In the genomic region with DNA sequence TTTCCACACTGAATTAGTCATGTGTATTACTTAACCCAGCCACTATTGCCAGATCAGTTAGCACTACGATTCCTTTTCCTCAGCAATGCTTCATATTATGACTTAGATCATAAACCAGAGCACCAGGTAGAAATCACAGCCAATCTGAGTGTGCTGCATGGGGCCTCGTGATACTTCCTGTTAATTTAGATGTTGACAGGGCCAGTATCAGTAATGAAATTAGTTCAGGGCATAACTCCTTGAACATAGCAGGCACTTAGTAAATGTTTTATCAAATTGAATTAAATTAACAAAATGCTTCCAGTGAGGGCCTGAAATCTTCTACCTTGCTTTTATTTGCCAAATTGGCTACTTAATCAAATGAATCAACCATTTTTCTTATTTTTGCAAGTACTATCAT, we compare ENCODE assay signal across 23 cellular contexts.
"Had no signal": no experiment of that assay in that cellular context is flagged by ENCODE, and none has a peak within 500 bp of the region (broad histone marks: within the 10 kb centered on the region; RNA-seq: fewer than 3 reads in every experiment).

No MANE protein-coding gene starts in this region.

- H3K4me1 ChIP-seq: breast epithelium had no signal

- H3K27me3 ChIP-seq: adrenal gland, breast epithelium had no signal

- DNase-seq: activated CD4-positive, alpha-beta T cell treated with anti-CD3 and anti-CD28 coated beads for 4 hours; activated CD8-positive, alpha-beta memory T cell treated with anti-CD3 and anti-CD28 coated beads, Interleukin-2, amount 50 U/mL, for 48 hours; activated CD8-positive, alpha-beta T cell treated with anti-CD3 and anti-CD28 coated beads, Interleukin-2, amount 10 ng/mL, durations not matched to agents 7 days and 5 days; activated naive CD4-positive, alpha-beta T cell treated with anti-CD3 and anti-CD28 coated beads, Interleukin-2, amount 50 U/mL, for 16 hours; activated naive CD8-positive, alpha-beta T cell treated with anti-CD3 and anti-CD28 coated beads, Interleukin-2, amount 10 ng/mL, durations not matched to agents 7 days and 5 days; activated T-cell treated with anti-CD3 and anti-CD28 coated beads, Interleukin-2, amount 50 U/mL, for 1 hour; adrenal gland; aorta; central memory CD4-positive, alpha-beta T cell; Karpas-422; NCI-H146; NCI-H187 treated with DMSO at 0.1 percent for 48 hours; NCI-H345; NCI-H510A; NCI-H526 treated with DMSO at 0.1 percent for 48 hours; NCI-H82; SIG-M5; SW 1271 had no signal

- H3K27me3 Mint-ChIP-seq: activated naive CD8-positive, alpha-beta T cell treated with anti-CD3 and anti-CD28 coated beads, Interleukin-2, amount 10 ng/mL, durations not matched to agents 7 days and 5 days had no signal

- FAIRE-seq: K562 had no signal

- H3K9me3 ChIP-seq: adrenal gland, breast epithelium had no signal

- H3K27ac Mint-ChIP-seq: activated CD8-positive, alpha-beta T cell treated with anti-CD3 and anti-CD28 coated beads, Interleukin-2, amount 10 ng/mL, durations not matched to agents 7 days and 5 days; activated naive CD8-positive, alpha-beta T cell treated with anti-CD3 and anti-CD28 coated beads, Interleukin-2, amount 10 ng/mL, durations not matched to agents 7 days and 5 days; T-helper 2 cell treated with Interferon-gamma antibody and Interleukin-4, amounts not matched to agents 5 μg/mL and 100 μg/mL, for 36 hours had no signal

- H3K4me3 ChIP-seq: adrenal gland, breast epithelium, K562, SK-N-MC had no signal

- H3K27ac ChIP-seq: adrenal gland, breast epithelium, SK-N-MC had no signal

- ATAC-seq: activated CD4-positive, CD25-positive, alpha-beta regulatory T cell treated with anti-CD3 and anti-CD28 coated beads, Interleukin-2, amount 50 U/mL, for 24 hours; activated CD8-positive, alpha-beta T cell treated with anti-CD3 and anti-CD28 coated beads, Interleukin-2, amount 10 ng/mL, durations not matched to agents 7 days and 5 days; K562 had no signal

- H3K36me3 ChIP-seq: adrenal gland, breast epithelium had no signal

- H3K4me3 Mint-ChIP-seq: activated CD8-positive, alpha-beta T cell treated with anti-CD3 and anti-CD28 coated beads, Interleukin-2, amount 10 ng/mL, durations not matched to agents 7 days and 5 days; activated naive CD8-positive, alpha-beta T cell treated with anti-CD3 and anti-CD28 coated beads, Interleukin-2, amount 10 ng/mL, durations not matched to agents 7 days and 5 days; T-helper 2 cell treated with Interferon-gamma antibody and Interleukin-4, amounts not matched to agents 5 μg/mL and 100 μg/mL, for 36 hours had no signal
